Comparison of ENCODE assay signal across 1 cellular context in the genomic region with DNA sequence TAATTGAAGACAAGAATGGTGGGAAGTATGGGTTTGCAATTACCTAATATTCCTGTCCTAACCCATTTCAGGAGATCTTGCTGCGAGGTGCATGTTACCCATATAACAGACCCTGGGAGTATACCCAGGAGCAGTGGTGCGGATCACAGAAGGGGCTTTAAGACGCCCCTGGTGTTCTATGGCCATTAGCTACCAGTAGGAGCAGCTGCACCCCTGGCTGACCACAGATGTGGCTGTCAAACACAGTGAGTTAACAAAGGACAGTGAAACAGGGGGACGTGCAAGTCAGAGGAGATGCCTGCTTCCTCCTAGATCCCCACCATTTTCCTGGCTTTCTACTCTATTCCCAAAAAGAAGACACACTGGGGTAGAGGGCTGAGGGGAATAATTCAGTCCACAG.
TF ChIP-seq lines count a peak whose summit lies in the region.

No MANE protein-coding gene starts in this region.

TF ChIP-seq in HCT116, 20 proteins besides CTCF, POLR2A, EP300 and RAD21:
- no peak for TF ChIP-seq ZBTB33 (IDR thresholded peaks at IDR 0.05; ENCODE audit: extremely low read depth, insufficient replicate concordance, low read length)
- TF ChIP-seq SRF (IDR thresholded peaks at IDR 0.05; ENCODE audit: low read depth) = no peak
- TF ChIP-seq JUND (IDR thresholded peaks at IDR 0.05) = no peak
- no peak for TF ChIP-seq EZH2phosphoT487 (IDR thresholded peaks at IDR 0.05; ENCODE audit: borderline replicate concordance)
- TF ChIP-seq EGR1 (IDR thresholded peaks at IDR 0.05; ENCODE audit: low read depth) = no peak
- TF ChIP-seq ELF1 (IDR thresholded peaks at IDR 0.05; ENCODE audit: borderline replicate concordance, low read depth) = no peak
- TF ChIP-seq POLR2AphosphoS5 (IDR thresholded peaks at IDR 0.05; ENCODE audit: low read depth, low read length) = no peak
- TF ChIP-seq FOSL1 (IDR thresholded peaks at IDR 0.05; ENCODE audit: low read depth) = no peak
- TF ChIP-seq SP1 (IDR thresholded peaks at IDR 0.05; ENCODE audit: low read depth) = no peak
- TF ChIP-seq YY1 (IDR thresholded peaks at IDR 0.05; ENCODE audit: extremely low read depth, insufficient replicate concordance, low read depth, low read length) = no peak
- TF ChIP-seq ZFX (IDR thresholded peaks at IDR 0.05) = no peak
- TF ChIP-seq EZH2 (IDR thresholded peaks at IDR 0.05) = no peak
- TF ChIP-seq CBX3 (IDR thresholded peaks at IDR 0.05; ENCODE audit: low read depth) = no peak
- TF ChIP-seq MAX (IDR thresholded peaks at IDR 0.05) = no peak
- TF ChIP-seq TCF7L2 (IDR thresholded peaks at IDR 0.05; ENCODE audit: borderline replicate concordance, extremely low read depth, insufficient read depth, insufficient read length) = no peak
- TF ChIP-seq, protein P1, sequence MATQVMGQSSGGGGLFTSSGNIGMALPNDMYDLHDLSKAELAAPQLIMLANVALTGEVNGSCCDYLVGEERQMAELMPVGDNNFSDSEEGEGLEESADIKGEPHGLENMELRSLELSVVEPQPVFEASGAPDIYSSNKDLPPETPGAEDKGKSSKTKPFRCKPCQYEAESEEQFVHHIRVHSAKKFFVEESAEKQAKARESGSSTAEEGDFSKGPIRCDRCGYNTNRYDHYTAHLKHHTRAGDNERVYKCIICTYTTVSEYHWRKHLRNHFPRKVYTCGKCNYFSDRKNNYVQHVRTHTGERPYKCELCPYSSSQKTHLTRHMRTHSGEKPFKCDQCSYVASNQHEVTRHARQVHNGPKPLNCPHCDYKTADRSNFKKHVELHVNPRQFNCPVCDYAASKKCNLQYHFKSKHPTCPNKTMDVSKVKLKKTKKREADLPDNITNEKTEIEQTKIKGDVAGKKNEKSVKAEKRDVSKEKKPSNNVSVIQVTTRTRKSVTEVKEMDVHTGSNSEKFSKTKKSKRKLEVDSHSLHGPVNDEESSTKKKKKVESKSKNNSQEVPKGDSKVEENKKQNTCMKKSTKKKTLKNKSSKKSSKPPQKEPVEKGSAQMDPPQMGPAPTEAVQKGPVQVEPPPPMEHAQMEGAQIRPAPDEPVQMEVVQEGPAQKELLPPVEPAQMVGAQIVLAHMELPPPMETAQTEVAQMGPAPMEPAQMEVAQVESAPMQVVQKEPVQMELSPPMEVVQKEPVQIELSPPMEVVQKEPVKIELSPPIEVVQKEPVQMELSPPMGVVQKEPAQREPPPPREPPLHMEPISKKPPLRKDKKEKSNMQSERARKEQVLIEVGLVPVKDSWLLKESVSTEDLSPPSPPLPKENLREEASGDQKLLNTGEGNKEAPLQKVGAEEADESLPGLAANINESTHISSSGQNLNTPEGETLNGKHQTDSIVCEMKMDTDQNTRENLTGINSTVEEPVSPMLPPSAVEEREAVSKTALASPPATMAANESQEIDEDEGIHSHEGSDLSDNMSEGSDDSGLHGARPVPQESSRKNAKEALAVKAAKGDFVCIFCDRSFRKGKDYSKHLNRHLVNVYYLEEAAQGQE (IDR thresholded peaks at IDR 0.05; ENCODE audit: low read depth) = no peak
- TF ChIP-seq ZNF274 (IDR thresholded peaks at IDR 0.05; ENCODE audit: low read depth, low read length) = no peak
- TF ChIP-seq, protein P2, sequence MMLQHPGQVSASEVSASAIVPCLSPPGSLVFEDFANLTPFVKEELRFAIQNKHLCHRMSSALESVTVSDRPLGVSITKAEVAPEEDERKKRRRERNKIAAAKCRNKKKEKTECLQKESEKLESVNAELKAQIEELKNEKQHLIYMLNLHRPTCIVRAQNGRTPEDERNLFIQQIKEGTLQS (IDR thresholded peaks at IDR 0.05) = no peak
- no peak for TF ChIP-seq SIN3A (IDR thresholded peaks at IDR 0.05; ENCODE audit: low read depth)
